8 cellular contexts compared by ENCODE assay signal in genomic region chr17:77374170-77374936, GRCh38.
DNase-seq lines count a peak whose midpoint lies in the region; ATAC-seq and TF ChIP-seq lines count a peak whose summit lies in the region.

No MANE protein-coding gene starts in this region.

- DNase-seq in AG08396 (ENCODE audit: low spot score): peak; percentile 88
- peak; percentile 90 for DNase-seq in HEK293T (ENCODE audit: extremely low spot score)
- DNase-seq in T-helper 22 cell (ENCODE audit: low read depth): peak; percentile 57
- peak; percentile 85 for DNase-seq in astrocyte of the spinal cord (ENCODE audit: low read depth, low spot score)
- peak; percentile 89 for DNase-seq in hepatic stellate cell (ENCODE audit: low spot score)
- DNase-seq in renal cortical epithelial cell (ENCODE audit: low read depth): peak; percentile 45
- DNase-seq in foreskin keratinocyte: no peak

- TF ChIP-seq CTCF in astrocyte of the spinal cord (IDR thresholded peaks at IDR 0.05; ENCODE audit: low read depth, low read length) (peak; percentile 49), foreskin keratinocyte (conservative IDR thresholded peaks at IDR 0.05) (no peak)

- in situ Hi-C loops in astrocyte of the spinal cord (cut with HindIII; ENCODE audit: low sequenced_read_pairs): no loop called here

- H3K4me3 ChIP-seq in astrocyte of the spinal cord (ENCODE audit: low read depth, low read length): peak overlapping the region; percentile 82

- H3K27me3 ChIP-seq in foreskin keratinocyte: no peaks in the 10 kb centered on the region

- CTCF ChIA-PET in HEK293T (lab: Yijun Ruan, JAX): interaction anchor here (0.5 to 1.0 kb wide), 3 partner anchors 24 to 1717 kb away, joined by 3 to 5 read pairs (median 3); no protein-coding TSS in a partner anchor

- ATAC-seq in foreskin keratinocyte (no peak), GM18519 (IDR thresholded peaks at IDR 0.05; ENCODE audit: low FRiP score, unreplicated experiment) (no peak)

- H3K4me1 ChIP-seq in foreskin keratinocyte: peaks cover 6% of the 10 kb centered on the region

- H3K27ac ChIP-seq in foreskin keratinocyte: no peak overlapping the region

- POLR2A ChIA-PET in HEK293T (lab: Yijun Ruan, JAX): interaction anchor here (0.6 to 1.4 kb wide), 2 partner anchors 13 to 43 kb away, joined by 3 read pairs; no protein-coding TSS in a partner anchor

TF ChIP-seq in HEK293T, 16 proteins besides CTCF, POLR2A, EP300 and RAD21:
- TF ChIP-seq ELF4 (IDR thresholded peaks at IDR 0.05): no peak
- TF ChIP-seq FOXA1 (IDR thresholded peaks at IDR 0.05): no peak
- no peak for TF ChIP-seq ARNT (IDR thresholded peaks at IDR 0.05)
- no peak for TF ChIP-seq FOXM1 (IDR thresholded peaks at IDR 0.05; ENCODE audit: borderline replicate concordance)
- no peak for TF ChIP-seq SUZ12 (IDR thresholded peaks at IDR 0.05)
- no peak for TF ChIP-seq SP1 (IDR thresholded peaks at IDR 0.05)
- TF ChIP-seq HDGF (IDR thresholded peaks at IDR 0.05; ENCODE audit: borderline replicate concordance): no peak
- no peak for TF ChIP-seq LEF1 (IDR thresholded peaks at IDR 0.05; ENCODE audit: borderline replicate concordance)

Comparison
In these comparisons a context has a peak if more than half of its experiments do, and no peak if none do; other contexts are left out.
1. DNase-seq: peak in AG08396 (single experiment), HEK293T (single experiment), T-helper 22 cell (single experiment), astrocyte of the spinal cord (single experiment), hepatic stellate cell (single experiment) and renal cortical epithelial cell (single experiment); none in foreskin keratinocyte (0 of 2).